Comparison of ENCODE assay signal across 8 cellular contexts in genomic region chr6:129744201-129744879, GRCh38. TPM values are rescaled to one million over a fixed set of nuclear protein-coding genes. Genes with fewer than 3 reads are reported as not detected.
A peak's percentile ranks its signal among the peaks of the same experiment; 100 is the strongest.
DNase-seq lines count a peak whose midpoint lies in the region; ATAC-seq and TF ChIP-seq lines count a peak whose summit lies in the region.

No MANE protein-coding gene starts in this region.

- H3K9me3 Mint-ChIP-seq in glutamatergic neuron (ENCODE audit: unreplicated experiment) (no peaks in the 10 kb centered on the region), endodermal cell (no peaks in the 10 kb centered on the region)

- no peaks in the 10 kb centered on the region for H3K9me2 ChIP-seq in PC-3 (replicated peaks; ENCODE audit: low read length)

- no peak overlapping the region for H3K9ac ChIP-seq in PC-3 (ENCODE audit: low read length)
- no peak overlapping the region for H3K9ac ChIP-seq in endodermal cell (ENCODE audit: extremely low read depth, low read length, poor library complexity, severe bottlenecking)

- peak overlapping the region; percentile 87 for H3K27ac Mint-ChIP-seq in glutamatergic neuron (ENCODE audit: unreplicated experiment)
- H3K27ac Mint-ChIP-seq in endodermal cell = no peak overlapping the region

- POLR2A ChIA-PET in PC-3 (lab: Charles Lee; ENCODE audit: unreplicated experiment) = interaction anchor here (0.5 kb wide), 1 partner anchor 182 kb away, joined by 3 read pairs; no protein-coding TSS in a partner anchor

- H3K79me2 ChIP-seq in PC-3 (ENCODE audit: low read length) = no peaks in the 10 kb centered on the region

- H3K27ac ChIP-seq in PC-3 (ENCODE audit: low read length) (peak overlapping the region; percentile 41), endodermal cell (ENCODE audit: low read depth, low read length) (no peak overlapping the region)

- H3K4me3 ChIP-seq in PC-3 (ENCODE audit: low read length) = no peak overlapping the region
- H3K4me3 ChIP-seq in endodermal cell (ENCODE audit: low read length) = no peak overlapping the region

- WGBS in endodermal cell (ENCODE audit: insufficient coverage in 1 of 2, insufficient read length in 1 of 2), 2 experiments = 42 to 76% methylated on average over 3 to 4 of the region's 4 CpGs

- H3K4me1 ChIP-seq in PC-3 (ENCODE audit: insufficient read depth, low read length) = peaks cover 35% of the 10 kb centered on the region
- peaks cover 13% of the 10 kb centered on the region for H3K4me1 ChIP-seq in endodermal cell (ENCODE audit: control insufficient read depth, insufficient read depth, low read length)

- H2AFZ ChIP-seq in PC-3 (ENCODE audit: low read length) = 0 out of 2 replicates have a peak overlapping the region, but pooled peaks have one; percentile 11

- H3K27me3 Mint-ChIP-seq in glutamatergic neuron (ENCODE audit: unreplicated experiment) = no peaks in the 10 kb centered on the region
- H3K27me3 Mint-ChIP-seq in endodermal cell (ENCODE audit: insufficient read depth) = no peaks in the 10 kb centered on the region

- H3K4me3 Mint-ChIP-seq in glutamatergic neuron (ENCODE audit: unreplicated experiment) (peak overlapping the region; percentile 53), endodermal cell (no peak overlapping the region)

- H3K36me3 Mint-ChIP-seq in glutamatergic neuron (ENCODE audit: unreplicated experiment) = no peaks in the 10 kb centered on the region
- no peaks in the 10 kb centered on the region for H3K36me3 Mint-ChIP-seq in endodermal cell (ENCODE audit: low read depth)

- peak overlapping the region; percentile 40 for H3K4me2 ChIP-seq in PC-3 (ENCODE audit: low read length)

- CTCF ChIA-PET in PC-3 (lab: Charles Lee) = no interaction called here

- H4K20me1 ChIP-seq in PC-3 (ENCODE audit: low read length) = no peaks in the 10 kb centered on the region

- no peak for DNase-seq in left ventricle myocardium superior
- DNase-seq in Right ventricle myocardium inferior (ENCODE audit: missing footprints) = no peak
- peak; percentile 82 for DNase-seq in PC-3
- DNase-seq in glutamatergic neuron = no peak
- DNase-seq in NCI-H2196 treated with DMSO at 0.1 percent for 48 hours (lab: John Stamatoyannopoulos, UW; ENCODE audit: unreplicated experiment) = no peak
- no peak for DNase-seq in endodermal cell
- DNase-seq in NCI-H1694 (lab: John Stamatoyannopoulos, UW) = no peak

- H3K4me1 Mint-ChIP-seq in glutamatergic neuron (ENCODE audit: low read depth, unreplicated experiment) (peaks cover 13% of the 10 kb centered on the region), endodermal cell (peaks cover 17% of the 10 kb centered on the region)

- TF ChIP-seq CTCF in PC-3 (conservative IDR thresholded peaks at IDR 0.05; ENCODE audit: low read depth, low read length) (no peak), glutamatergic neuron (IDR thresholded peaks at IDR 0.05; ENCODE audit: partially characterized antibody, unreplicated experiment) (no peak), endodermal cell (conservative IDR thresholded peaks at IDR 0.05) (no peak)

- no peaks in the 10 kb centered on the region for H3K36me3 ChIP-seq in PC-3 (ENCODE audit: low read depth, low read length)
- no peaks in the 10 kb centered on the region for H3K36me3 ChIP-seq in endodermal cell (ENCODE audit: control insufficient read depth, insufficient read depth, low read length)

- BruUV-seq in PC-3 (replicated peaks; lab: Mats Ljungman, UMichigan) = no TSS peak

- no peaks in the 10 kb centered on the region for H3K9me3 ChIP-seq in PC-3 (ENCODE audit: low read length)
- no peaks in the 10 kb centered on the region for H3K9me3 ChIP-seq in endodermal cell (ENCODE audit: control insufficient read depth, low read length)

- intact Hi-C loops in left ventricle myocardium superior (cut with micrococcal nuclease) = no loop called here
- intact Hi-C loops in Right ventricle myocardium inferior (cut with DNase I) = loop anchor here (10.0 kb wide), 1 partner anchor 250 kb away; no protein-coding TSS in a partner anchor
- intact Hi-C loops in PC-3 (cut with micrococcal nuclease) = no loop called here

- H3K27me3 ChIP-seq in PC-3 (ENCODE audit: low read length) = no peaks in the 10 kb centered on the region
- no peaks in the 10 kb centered on the region for H3K27me3 ChIP-seq in endodermal cell (ENCODE audit: control insufficient read depth, insufficient read depth, low read length, poor library complexity, severe bottlenecking)

- ATAC-seq in left ventricle myocardium superior (peak; percentile 40), Right ventricle myocardium inferior (no peak), PC-3 (peak; percentile 81), GM21737 (IDR thresholded peaks at IDR 0.05; ENCODE audit: unreplicated experiment) (no peak)

- H3F3A ChIP-seq in PC-3 (ENCODE audit: low read length, unreplicated experiment) = no peaks in the 10 kb centered on the region

RNA-seq across cellular contexts. Expression of gene ARHGAP18, which starts 34.4 kb away (rescaled TPM):
- total RNA-seq in left ventricle myocardium superior = 5.7 TPM
- total RNA-seq in Right ventricle myocardium inferior = 8.1 TPM
- total RNA-seq in PC-3 (2014; rRNA removed) = 4.1 and 5.9 TPM in 2 replicates
- 7.9 TPM for total RNA-seq in glutamatergic neuron (ENCODE audit: unreplicated experiment)
- 10 to 100 TPM; 14.3 to 17.7 TPM for total RNA-seq in endodermal cell
- 4.1 TPM for polyA plus RNA-seq in endodermal cell (2013, experiment 1 of 2)
- 4.5 TPM for polyA plus RNA-seq in endodermal cell (2013, experiment 2 of 2)

Comparison
In these comparisons a context has a peak if more than half of its experiments do, and no peak if none do; other contexts are left out.
1. ATAC-seq: peak in left ventricle myocardium superior (single experiment) and PC-3 (single experiment); none in Right ventricle myocardium inferior (single experiment) and GM21737 (single experiment).